9 cellular contexts compared by ENCODE assay signal in the genomic region with DNA sequence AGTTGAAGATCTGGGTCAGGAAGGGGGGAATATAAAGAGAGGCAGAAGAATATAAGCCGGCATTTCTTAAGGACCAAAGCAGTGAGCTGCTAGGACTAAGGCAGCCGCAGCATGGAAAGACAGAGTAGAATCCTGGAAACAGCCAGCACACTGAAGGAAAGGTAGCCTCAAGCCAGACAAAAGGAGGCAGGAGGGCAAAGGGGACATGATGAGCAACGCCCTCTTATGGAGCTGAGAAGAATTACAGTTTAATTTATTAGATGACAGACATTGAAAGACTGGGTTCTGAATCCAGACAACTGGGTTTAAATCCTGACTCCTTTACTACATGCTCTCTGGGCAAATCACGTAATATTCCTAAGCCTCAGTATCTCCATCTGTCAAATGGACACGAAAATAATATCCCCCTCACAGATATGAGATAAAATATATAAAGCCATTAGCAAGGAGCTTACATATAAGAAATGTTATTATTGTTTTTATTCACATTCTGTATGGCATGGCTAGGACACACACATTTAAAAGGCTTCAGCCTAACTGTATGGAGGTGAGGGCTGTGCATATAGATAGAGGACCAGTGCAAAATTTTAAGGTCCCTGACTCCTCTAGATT. TPM values are rescaled to one million over a fixed set of nuclear protein-coding genes. Genes with fewer than 3 reads are reported as not detected.
DNase-seq lines count a peak whose midpoint lies in the region; ATAC-seq and TF ChIP-seq lines count a peak whose summit lies in the region.
"Had no signal": no experiment of that assay in that cellular context is flagged by ENCODE, and none has a peak within 500 bp of the region (broad histone marks: within the 10 kb centered on the region; RNA-seq: fewer than 3 reads in every experiment).

No MANE protein-coding gene starts in this region.

- no peak overlapping the region for H3K4me2 ChIP-seq in IMR-90 (ENCODE audit: low read depth, low read length)

- H3K36me3 ChIP-seq in IMR-90 (ENCODE audit: control insufficient read depth, insufficient read depth, low read length) (no peaks in the 10 kb centered on the region), WERI-Rb-1 (no peaks in the 10 kb centered on the region), liver (ENCODE audit: control insufficient read depth in 4 of 4, insufficient read depth in 3 of 4, low read depth in 1 of 4, low read length in 3 of 4) (no peaks in the 10 kb centered on the region)
- H3K36me3 ChIP-seq: HAP-1 had no signal

- no peak for ATAC-seq in IMR-90 (ENCODE audit: low read depth)
- ATAC-seq in GM19395 (IDR thresholded peaks at IDR 0.05; ENCODE audit: unreplicated experiment) = no peak
- no peak for ATAC-seq in GM18907 (IDR thresholded peaks at IDR 0.05; ENCODE audit: unreplicated experiment)
- no peak for ATAC-seq in activated T-helper 17 cell treated with anti-CD3 and anti-CD28 coated beads, Interleukin-2, amount 50 U/mL, for 72 hours (replicated peaks)

- TF ChIP-seq RAD21 in IMR-90 (IDR thresholded peaks at IDR 0.05; ENCODE audit: low read length) = no peak
- TF ChIP-seq RAD21 in liver (IDR thresholded peaks at IDR 0.05) = peak; percentile 42 to 82

- CTCF ChIA-PET in Calu3 (lab: Charles Lee) = interaction anchor here (0.6 to 2.7 kb wide), 9 partner anchors 9 to 311 kb away, joined by 3 to 28 read pairs (median 4); a partner anchor contains a TSS
- CTCF ChIA-PET in IMR-90 (lab: Yijun Ruan, JAX) = interaction anchor here (1.1 to 2.6 kb wide), 3 partner anchors 8 to 213 kb away, joined by 3 to 8 read pairs (median 3); a partner anchor contains a TSS

- H3K27me3 ChIP-seq in IMR-90 (ENCODE audit: control insufficient read depth, insufficient read depth, low read length) (no peaks in the 10 kb centered on the region), WERI-Rb-1 (ENCODE audit: insufficient read depth, low read depth, severe bottlenecking) (peaks cover 31% of the 10 kb centered on the region), liver (ENCODE audit: control insufficient read depth in 4 of 4, insufficient read depth in 4 of 4, low read length in 3 of 4) (no peaks in the 10 kb centered on the region)

- POLR2A ChIA-PET in IMR-90 (lab: Charles Lee; ENCODE audit: unreplicated experiment) = no interaction called here

- H4K8ac ChIP-seq in IMR-90 (ENCODE audit: low read depth in 2 of 2, low read length in 2 of 2) = no peak overlapping the region

- H3K4me1 Mint-ChIP-seq in Calu3 (ENCODE audit: low read depth, unreplicated experiment) = peaks cover 37% of the 10 kb centered on the region
- peaks cover 9% of the 10 kb centered on the region for H3K4me1 Mint-ChIP-seq in activated T-helper 17 cell treated with anti-CD3 and anti-CD28 coated beads, Interleukin-2, amount 50 U/mL, for 72 hours

- no peak overlapping the region for H2BK5ac ChIP-seq in IMR-90 (ENCODE audit: low read depth, low read length, poor library complexity, severe bottlenecking)

- H3K27ac ChIP-seq in IMR-90 (ENCODE audit: insufficient read depth, low read length) (no peak overlapping the region), WERI-Rb-1 (no peak overlapping the region), liver (ENCODE audit: low read depth in 1 of 2, low read length in 2 of 2) (no peak overlapping the region)

- TF ChIP-seq CTCF in Calu3 (IDR thresholded peaks at IDR 0.05; ENCODE audit: unreplicated experiment) (peak; percentile 43), IMR-90 (conservative IDR thresholded peaks at IDR 0.05; ENCODE audit: low read depth, low read length) (peak; percentile 36), WERI-Rb-1 (IDR thresholded peaks at IDR 0.05; ENCODE audit: low read depth, low read length) (peak; percentile 44), liver (IDR thresholded peaks at IDR 0.05; ENCODE audit: low read depth, low read length, missing input control) (peak; percentile 35), lower leg skin (IDR thresholded peaks at IDR 0.05) (no peak)

- no peak overlapping the region for H3K4me3 ChIP-seq in IMR-90 (ENCODE audit: insufficient read depth, low read depth, low read length)
- H3K4me3 ChIP-seq in WERI-Rb-1 (ENCODE audit: low read depth, low read length) = no peak overlapping the region
- no peak overlapping the region for H3K4me3 ChIP-seq in liver (ENCODE audit: low read depth in 1 of 3, low read length in 3 of 3)
- no peak overlapping the region for H3K4me3 ChIP-seq in lower leg skin (ENCODE audit: low read depth, poor library complexity, severe bottlenecking)
- H3K4me3 ChIP-seq: HAP-1 had no signal

- WGBS in IMR-90 (ENCODE audit: extremely low coverage in 2 of 2, insufficient read length in 1 of 2), 2 experiments = 86% methylated on average over 2 of the region's 5 CpGs; no CpG with 5 or more reads in 1 of the 2 experiments
- WGBS in liver = 56% methylated on average over 5 of the region's 5 CpGs
- WGBS in lower leg skin, 2 donors = 62 to 67% methylated on average over 5 of the region's 5 CpGs

- no peaks in the 10 kb centered on the region for H4K20me1 ChIP-seq in IMR-90 (ENCODE audit: insufficient read depth, low read length)

- H2BK120ac ChIP-seq in IMR-90 (ENCODE audit: low read depth, low read length) = no peak overlapping the region

- H2AK9ac ChIP-seq in IMR-90 (replicated peaks; ENCODE audit: low read depth, low read length, poor library complexity) = no peak overlapping the region

- H4K5ac ChIP-seq in IMR-90 (ENCODE audit: low read depth, low read length) = no peak overlapping the region

- peaks cover 15% of the 10 kb centered on the region for H3K36me3 Mint-ChIP-seq in Calu3 (ENCODE audit: insufficient read depth, unreplicated experiment)
- H3K36me3 Mint-ChIP-seq in activated T-helper 17 cell treated with anti-CD3 and anti-CD28 coated beads, Interleukin-2, amount 50 U/mL, for 72 hours (ENCODE audit: low read depth) = peaks cover 8% of the 10 kb centered on the region

- dilution Hi-C loops in IMR-90 (cut with HindIII; ENCODE audit: low sequenced_read_pairs, unreplicated experiment) = no loop called here

- peaks cover 0 to 16% of the 10 kb centered on the region in 2 experiments; a peak in 2 of 4 replicates for H3K79me1 ChIP-seq in IMR-90 (ENCODE audit: low read depth in 1 of 2, low read length in 2 of 2)

- H3K4ac ChIP-seq in IMR-90 (ENCODE audit: low read depth, low read length) = no peak overlapping the region

- DNase-seq in Calu3 (no peak), IMR-90 (no peak), WERI-Rb-1 (no peak), lower leg skin (ENCODE audit: low spot score in 2 of 2) (no peak)

- H3K27me3 Mint-ChIP-seq in Calu3 (ENCODE audit: unreplicated experiment) = no peaks in the 10 kb centered on the region
- no peaks in the 10 kb centered on the region for H3K27me3 Mint-ChIP-seq in activated T-helper 17 cell treated with anti-CD3 and anti-CD28 coated beads, Interleukin-2, amount 50 U/mL, for 72 hours

- H3K4me3 Mint-ChIP-seq in Calu3 (ENCODE audit: low read depth, unreplicated experiment) = no peak overlapping the region
- H3K4me3 Mint-ChIP-seq in activated T-helper 17 cell treated with anti-CD3 and anti-CD28 coated beads, Interleukin-2, amount 50 U/mL, for 72 hours = no peak overlapping the region

- H3K18ac ChIP-seq in IMR-90 (ENCODE audit: low read depth, low read length) = no peak overlapping the region

- H3K9ac ChIP-seq in IMR-90 (ENCODE audit: low read depth, low read length) (no peak overlapping the region), liver (ENCODE audit: low read depth in 1 of 2, low read length in 2 of 2) (no peak overlapping the region)

- no peak overlapping the region for H2BK20ac ChIP-seq in IMR-90 (ENCODE audit: low read depth, low read length)

- peaks cover 3% of the 10 kb centered on the region; the same call in 1 of the 2 replicates for H3K9me1 ChIP-seq in IMR-90 (ENCODE audit: insufficient read depth, low read length)

- peak overlapping the region; percentile 26 for H3K27ac Mint-ChIP-seq in Calu3 (ENCODE audit: unreplicated experiment)
- no peak overlapping the region for H3K27ac Mint-ChIP-seq in activated T-helper 17 cell treated with anti-CD3 and anti-CD28 coated beads, Interleukin-2, amount 50 U/mL, for 72 hours

- H2AK5ac ChIP-seq in IMR-90 (ENCODE audit: low read depth, low read length) = no peak overlapping the region

- TF ChIP-seq POLR2A in IMR-90 (IDR thresholded peaks at IDR 0.05; ENCODE audit: low read depth, low read length) (no peak), lower leg skin (IDR thresholded peaks at IDR 0.05) (no peak)

- in situ Hi-C loops in IMR-90 (cut with MboI; ENCODE audit: low sequenced_read_pairs) = loop anchor here (10.0 kb wide), 1 partner anchor 323 kb away; no protein-coding TSS in a partner anchor

- H3K9me3 Mint-ChIP-seq in Calu3 (ENCODE audit: low read depth, unreplicated experiment) = no peaks in the 10 kb centered on the region
- no peaks in the 10 kb centered on the region for H3K9me3 Mint-ChIP-seq in activated T-helper 17 cell treated with anti-CD3 and anti-CD28 coated beads, Interleukin-2, amount 50 U/mL, for 72 hours

- no peak overlapping the region for H2BK15ac ChIP-seq in IMR-90 (ENCODE audit: low read depth, low read length)

- H3K23ac ChIP-seq in IMR-90 (ENCODE audit: low read depth, low read length) = no peak overlapping the region

- no TSS peak for BruUV-seq in Calu3 (replicated peaks; lab: Mats Ljungman, UMichigan)
- no TSS peak for BruUV-seq in IMR-90 (replicated peaks; lab: Mats Ljungman, UMichigan)

- intact Hi-C loops in Calu3 (cut with micrococcal nuclease; ENCODE audit: unreplicated experiment) (loop anchor here (2.0 kb wide), 1 partner anchor 39 kb away; no protein-coding TSS in a partner anchor), IMR-90 (cut with micrococcal nuclease) (no loop called here), lower leg skin (cut with DNase I; ENCODE audit: low total_unique reads) (no loop called here)

- H3K14ac ChIP-seq in IMR-90 (replicated peaks; ENCODE audit: low read depth, low read length) = no peak overlapping the region

- H3K9me3 ChIP-seq in IMR-90 (ENCODE audit: control insufficient read depth, insufficient read depth, low read length) = no peaks in the 10 kb centered on the region
- no peaks in the 10 kb centered on the region for H3K9me3 ChIP-seq in WERI-Rb-1 (ENCODE audit: severe bottlenecking)
- H3K9me3 ChIP-seq in liver (ENCODE audit: control insufficient read depth in 4 of 4, low read length in 3 of 4) = no peaks in the 10 kb centered on the region
- H3K9me3 ChIP-seq: HAP-1 had no signal

- H2AFZ ChIP-seq in IMR-90 (replicated peaks; ENCODE audit: low read length, poor library complexity) = no peak overlapping the region

- H3K56ac ChIP-seq in IMR-90 (ENCODE audit: extremely low read depth, insufficient read depth, low read length) = no peak overlapping the region

- no peaks in the 10 kb centered on the region for H3K4me1 ChIP-seq in IMR-90 (ENCODE audit: control insufficient read depth, insufficient read depth, low read length)
- peaks cover 0 to 2% (median 0%) of the 10 kb centered on the region in 4 donors for H3K4me1 ChIP-seq in liver (ENCODE audit: control insufficient read depth in 4 of 4, insufficient read depth in 4 of 4, low read length in 3 of 4)
- H3K4me1 ChIP-seq: HAP-1 had no signal

- H4K91ac ChIP-seq in IMR-90 (ENCODE audit: insufficient read depth, low read depth, low read length) = no peak overlapping the region

RNA-seq across cellular contexts. Expression of a gene that starts 8.1 kb away (rescaled TPM):
- total RNA-seq in Calu3 (2022) (2.1 and 4.1 TPM in 2 replicates), IMR-90 (2012; rRNA removed) (0.28 and 0.36 TPM in 2 replicates), liver (1 to 10 TPM in 1 of 2 donors, under 1 TPM in 1; 0.51 to 1.3 TPM), lower leg skin (1 to 10 TPM in 1 of 4 donors, under 1 TPM in 3; 0.23 to 3.0 (median 0.73) TPM)
- polyA plus RNA-seq in IMR-90 (2012; rRNA removed) (2.0 and 2.6 TPM in 2 replicates), liver (1 to 10 TPM in 1 of 2 donors, under 1 TPM in 1; 0.85 to 1.8 TPM)
- polyA plus RNA-seq in IMR-90 (2012; cell fraction: cytosol; rRNA removed) = 1.4 and 2.1 TPM in 2 replicates
- polyA plus RNA-seq in IMR-90 (2012; cell fraction: nucleus; rRNA removed; ENCODE audit: low replicate concordance) = 5.1 and 8.9 TPM in 2 replicates
- total RNA-seq in activated T-helper 17 cell treated with anti-CD3 and anti-CD28 coated beads, Interleukin-2, amount 50 U/mL, for 72 hours = 100 to 1,000 TPM in 1 of 2 donors, 10 to 100 TPM in 1; 31.0 to 107 TPM

RNA-seq across cellular contexts. Expression of a gene that starts 8.4 kb away (rescaled TPM):
- total RNA-seq in Calu3 (2022) (27.0 and 66.2 TPM in 2 replicates), IMR-90 (2012; rRNA removed) (31.7 and 32.6 TPM in 2 replicates), liver (1 to 10 TPM; 1.2 to 2.5 TPM), lower leg skin (1 to 10 TPM; 1.5 to 3.4 (median 3.1) TPM)
- polyA plus RNA-seq in IMR-90 (2012; rRNA removed) (17.1 and 20.1 TPM in 2 replicates), liver (1 to 10 TPM; 2.1 to 3.5 TPM)
- polyA plus RNA-seq in IMR-90 (2012; cell fraction: cytosol; rRNA removed) = 4.4 and 5.0 TPM in 2 replicates
- 5.1 and 26.1 TPM in 2 replicates for polyA plus RNA-seq in IMR-90 (2012; cell fraction: nucleus; rRNA removed; ENCODE audit: low replicate concordance)
- 10 to 100 TPM in 1 of 2 donors, 1 to 10 TPM in 1; 4.9 to 11.7 TPM for total RNA-seq in activated T-helper 17 cell treated with anti-CD3 and anti-CD28 coated beads, Interleukin-2, amount 50 U/mL, for 72 hours

Comparison
In these comparisons a context has a peak if more than half of its experiments do, and no peak if none do; other contexts are left out.
1. CTCF ChIP-seq: peak in Calu3 (single experiment), IMR-90 (single experiment), WERI-Rb-1 (single experiment) and liver (single experiment); none in lower leg skin (0 of 3).